Comparison of ENCODE assay signal across 1 cellular context in genomic region chr14:88824314-88825077, GRCh38.
TF ChIP-seq lines count a peak whose summit lies in the region.

Gene TTC8 (plus strand): TSS chr14:88824651. CDS start chr14:88824708, 57 bp downstream.

TF ChIP-seq in K562, 482 proteins besides CTCF, POLR2A, EP300 and RAD21 (continued from another document and continues in another):
- TF ChIP-seq FOXP4 (CRISPR knock-in tag; IDR thresholded peaks at IDR 0.05; ENCODE audit: borderline replicate concordance) (no peak), KDM2B (CRISPR knock-in tag; IDR thresholded peaks at IDR 0.05) (no peak), OTX1 (CRISPR knock-in tag; IDR thresholded peaks at IDR 0.05) (no peak), RBBP5 (IDR thresholded peaks at IDR 0.05; ENCODE audit: borderline replicate concordance, insufficient read depth, low read length, poor library complexity, severe bottlenecking) (peak; percentile 74), ZNF280A (IDR thresholded peaks at IDR 0.05; ENCODE audit: low read depth, partially characterized antibody) (no peak), ZNF347 (CRISPR knock-in tag; IDR thresholded peaks at IDR 0.05; ENCODE audit: low read depth) (no peak), SMAD3 (CRISPR knock-in tag; conservative IDR thresholded peaks at IDR 0.05) (no peak), ATF3 (IDR thresholded peaks at IDR 0.05) (no peak), ATF3 (CRISPR knock-in tag; conservative IDR thresholded peaks at IDR 0.05) (no peak), IRF1 (CRISPR knock-in tag; IDR thresholded peaks at IDR 0.05; ENCODE audit: borderline replicate concordance) (no peak), USF2 (CRISPR knock-in tag; IDR thresholded peaks at IDR 0.05) (no peak), SPI1 (IDR thresholded peaks at IDR 0.05; ENCODE audit: borderline replicate concordance, low read depth, low read length) (no peak), BRF2 (IDR thresholded peaks at IDR 0.05; ENCODE audit: borderline replicate concordance, insufficient read depth, insufficient read length) (no peak), HEY1 (CRISPR knock-in tag; IDR thresholded peaks at IDR 0.05; ENCODE audit: borderline replicate concordance) (no peak), PTBP1 (IDR thresholded peaks at IDR 0.05; ENCODE audit: low read depth, low read length) (no peak), ZNF561 (CRISPR knock-in tag; conservative IDR thresholded peaks at IDR 0.05) (no peak), CHAMP1 (IDR thresholded peaks at IDR 0.05) (no peak), CREB3 (tag; conservative IDR thresholded peaks at IDR 0.05; ENCODE audit: low read depth) (no peak), SMAD2 (IDR thresholded peaks at IDR 0.05; ENCODE audit: low read depth, low read length) (no peak), CBX2 (IDR thresholded peaks at IDR 0.05; ENCODE audit: insufficient read depth, low read length, poor library complexity, severe bottlenecking) (no peak), POU5F1 (IDR thresholded peaks at IDR 0.05; ENCODE audit: borderline replicate concordance, low read depth, low read length, partially characterized antibody) (no peak), NBN (IDR thresholded peaks at IDR 0.05; ENCODE audit: low read depth) (no peak), ESRRA (IDR thresholded peaks at IDR 0.05; ENCODE audit: borderline replicate concordance, low read depth) (peak; percentile 10; the same call in 1 of the 2 replicates), DEAF1 (CRISPR knock-in tag; IDR thresholded peaks at IDR 0.05) (no peak), FOXK2 (conservative IDR thresholded peaks at IDR 0.05 in 1 of 2, IDR thresholded peaks at IDR 0.05 in 1 of 2; ENCODE audit: low read depth in 2 of 2) (peak; percentile 40 to 49; a peak in 2 of 4 replicates), TAF9B (IDR thresholded peaks at IDR 0.05; ENCODE audit: partially characterized antibody) (no peak), ETS2 (tag; IDR thresholded peaks at IDR 0.05; ENCODE audit: borderline replicate concordance, poor library complexity, severe bottlenecking) (no peak), WHSC1 (IDR thresholded peaks at IDR 0.05; ENCODE audit: low read length) (no peak), ZNF584 (CRISPR knock-in tag; IDR thresholded peaks at IDR 0.05; ENCODE audit: low read depth) (no peak), ZNF140 (CRISPR knock-in tag; IDR thresholded peaks at IDR 0.05) (no peak), TSC22D4 (tag; IDR thresholded peaks at IDR 0.05) (no peak), TAF15 (IDR thresholded peaks at IDR 0.05; ENCODE audit: low read depth, low read length) (no peak), FOXJ2 (tag; IDR thresholded peaks at IDR 0.05) (no peak), NR4A1 (CRISPR knock-in tag; IDR thresholded peaks at IDR 0.05) (no peak), NR4A1 (tag; IDR thresholded peaks at IDR 0.05) (no peak), ARID1B (IDR thresholded peaks at IDR 0.05) (no peak), ZFP30 (CRISPR knock-in tag; IDR thresholded peaks at IDR 0.05; ENCODE audit: borderline replicate concordance) (no peak), ZNF655 (CRISPR knock-in tag; IDR thresholded peaks at IDR 0.05) (no peak), PURB (CRISPR knock-in tag; IDR thresholded peaks at IDR 0.05; ENCODE audit: low read depth) (no peak), IFI16 (CRISPR knock-in tag; IDR thresholded peaks at IDR 0.05) (no peak), ZEB2 (IDR thresholded peaks at IDR 0.05) (no peak), TBP (optimal IDR thresholded peaks at IDR 0.05; ENCODE audit: low read depth, low read length) (peak; percentile 72), ETV1 (tag; conservative IDR thresholded peaks at IDR 0.05; ENCODE audit: low read depth) (no peak), SMC3 (conservative IDR thresholded peaks at IDR 0.05; ENCODE audit: insufficient read depth, low read depth, low read length) (no peak), MTA1 (IDR thresholded peaks at IDR 0.05; ENCODE audit: borderline replicate concordance) (0 out of 2 replicates have a peak, but pooled peaks have one; percentile 37), DMBX1 (CRISPR knock-in tag; IDR thresholded peaks at IDR 0.05; ENCODE audit: borderline replicate concordance) (no peak), NR1H2 (CRISPR knock-in tag; IDR thresholded peaks at IDR 0.05) (no peak), TCF7L2 (IDR thresholded peaks at IDR 0.05; ENCODE audit: low read depth, low read length) (no peak), ADNP (tag; IDR thresholded peaks at IDR 0.05) (no peak), HDAC3 (IDR thresholded peaks at IDR 0.05; ENCODE audit: borderline replicate concordance, partially characterized antibody) (no peak), TBL1XR1 (IDR thresholded peaks at IDR 0.05; ENCODE audit: low read length in 2 of 2) (no peak), TFAP4 (CRISPR knock-in tag; IDR thresholded peaks at IDR 0.05; ENCODE audit: borderline replicate concordance) (peak; percentile 47; the same call in 1 of the 2 replicates), FUS (optimal IDR thresholded peaks at IDR 0.05; ENCODE audit: low read depth, low read length) (no peak), HIVEP1 (CRISPR knock-in tag; IDR thresholded peaks at IDR 0.05) (no peak), MTA3 (IDR thresholded peaks at IDR 0.05; ENCODE audit: borderline replicate concordance) (0 out of 2 replicates have a peak, but pooled peaks have one; percentile 24), EP400 (IDR thresholded peaks at IDR 0.05) (peak; percentile 32; the same call in 1 of the 2 replicates), DDX20 (tag; IDR thresholded peaks at IDR 0.05; ENCODE audit: low read depth) (no peak), POLR2AphosphoS2 (IDR thresholded peaks at IDR 0.05; ENCODE audit: low read length) (no peak), GTF2F1 (IDR thresholded peaks at IDR 0.05; ENCODE audit: low read depth, low read length) (no peak), STAT5B (CRISPR knock-in tag; IDR thresholded peaks at IDR 0.05) (no peak)
